Comparison of ENCODE assay signal across 10 cellular contexts in the genomic region with DNA sequence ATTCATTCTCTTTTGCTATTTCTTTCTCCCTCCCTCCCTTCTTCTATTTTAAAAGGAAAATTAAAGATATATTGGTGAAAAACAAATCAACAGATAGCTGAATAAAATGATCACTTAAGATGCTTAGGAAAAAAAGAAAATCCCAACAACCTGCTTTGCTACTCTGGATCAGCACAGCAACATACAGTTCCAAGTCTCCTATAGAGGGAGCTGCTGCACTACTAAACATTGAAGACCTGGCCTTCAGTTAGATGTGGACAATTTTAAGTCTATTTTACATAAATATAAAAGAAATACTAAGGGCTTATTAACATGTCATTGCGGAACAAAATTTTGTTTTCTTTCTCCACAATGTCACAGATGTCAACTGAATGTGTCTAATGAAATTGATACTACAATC.
A peak's percentile ranks its signal among the peaks of the same experiment; 100 is the strongest.
DNase-seq lines count a peak whose midpoint lies in the region; ATAC-seq and TF ChIP-seq lines count a peak whose summit lies in the region.
"Had no signal": no experiment of that assay in that cellular context is flagged by ENCODE, and none has a peak within 500 bp of the region (broad histone marks: within the 10 kb centered on the region; RNA-seq: fewer than 3 reads in every experiment).

No MANE protein-coding gene starts in this region.

- TF ChIP-seq CTCF in brain microvascular endothelial cell (IDR thresholded peaks at IDR 0.05; ENCODE audit: low read depth, low read length, missing control alignments): peak; percentile 64

- no peaks in the 10 kb centered on the region for H3K36me3 ChIP-seq in brain microvascular endothelial cell (replicated peaks)

- H3K4me3 Mint-ChIP-seq in activated T-helper 2 cell treated with anti-CD3 and anti-CD28 coated beads, Interferon-gamma antibody, Interleukin-2, Interleukin-4, amounts not matched to agents 10 μg/mL and 5 μg/mL and 100 μg/mL, durations not matched to agents 14 hours and 24 hours and 36 hours (ENCODE audit: low read depth): no peak overlapping the region
- H3K4me3 Mint-ChIP-seq: memory B cell had no signal

- no peaks in the 10 kb centered on the region for H3K36me3 Mint-ChIP-seq in activated T-helper 2 cell treated with anti-CD3 and anti-CD28 coated beads, Interferon-gamma antibody, Interleukin-2, Interleukin-4, amounts not matched to agents 10 μg/mL and 5 μg/mL and 100 μg/mL, durations not matched to agents 14 hours and 24 hours and 36 hours (ENCODE audit: low read depth)
- H3K36me3 Mint-ChIP-seq: memory B cell had no signal

- intact Hi-C loops in activated T-helper 2 cell treated with anti-CD3 and anti-CD28 coated beads, Interferon-gamma antibody, Interleukin-2, Interleukin-4, amounts not matched to agents 10 μg/mL and 5 μg/mL and 100 μg/mL, durations not matched to agents 14 hours and 24 hours and 36 hours (cut with micrococcal nuclease): no loop called here

- no peaks in the 10 kb centered on the region for H3K27me3 ChIP-seq in brain microvascular endothelial cell (replicated peaks)

- no peak overlapping the region for H3K27ac ChIP-seq in brain microvascular endothelial cell

- DNase-seq in D341Med (ENCODE audit: low spot score): peak; percentile 15
- peak; percentile 10 for DNase-seq in NAMALWA (ENCODE audit: low spot score)
- DNase-seq in brain microvascular endothelial cell: peak; percentile 40
- DNase-seq in lung microvascular endothelial cell (ENCODE audit: low read depth in 2 of 2): peak; percentile 8 to 38
- no peak for DNase-seq in NCI-H187 (lab: John Stamatoyannopoulos, UW)
- no peak for DNase-seq in activated T-helper 2 cell treated with anti-CD3 and anti-CD28 coated beads, Interferon-gamma antibody, Interleukin-2, Interleukin-4, amounts not matched to agents 10 μg/mL and 5 μg/mL and 100 μg/mL, durations not matched to agents 14 hours and 24 hours and 36 hours (ENCODE audit: low spot score)
- no peak for DNase-seq in activated T-cell treated with anti-CD3 and anti-CD28 coated beads for 4 hours

- H3K4me1 Mint-ChIP-seq in activated T-helper 2 cell treated with anti-CD3 and anti-CD28 coated beads, Interferon-gamma antibody, Interleukin-2, Interleukin-4, amounts not matched to agents 10 μg/mL and 5 μg/mL and 100 μg/mL, durations not matched to agents 14 hours and 24 hours and 36 hours (ENCODE audit: low read depth): no peaks in the 10 kb centered on the region
- H3K4me1 Mint-ChIP-seq: memory B cell had no signal

- no peak for ATAC-seq in GM18909 (IDR thresholded peaks at IDR 0.05; ENCODE audit: poor library complexity, unreplicated experiment)
- ATAC-seq: K562 had no signal

- H3K27ac Mint-ChIP-seq in activated T-helper 2 cell treated with anti-CD3 and anti-CD28 coated beads, Interferon-gamma antibody, Interleukin-2, Interleukin-4, amounts not matched to agents 10 μg/mL and 5 μg/mL and 100 μg/mL, durations not matched to agents 14 hours and 24 hours and 36 hours: no peak overlapping the region
- H3K27ac Mint-ChIP-seq: memory B cell had no signal

- no peaks in the 10 kb centered on the region for H3K9me3 Mint-ChIP-seq in activated T-helper 2 cell treated with anti-CD3 and anti-CD28 coated beads, Interferon-gamma antibody, Interleukin-2, Interleukin-4, amounts not matched to agents 10 μg/mL and 5 μg/mL and 100 μg/mL, durations not matched to agents 14 hours and 24 hours and 36 hours
- H3K9me3 Mint-ChIP-seq: memory B cell had no signal

- in situ Hi-C loops in brain microvascular endothelial cell (cut with HindIII; ENCODE audit: low pct_ligation_motif_present, low sequenced_read_pairs): no loop called here

- H3K27me3 Mint-ChIP-seq in activated T-helper 2 cell treated with anti-CD3 and anti-CD28 coated beads, Interferon-gamma antibody, Interleukin-2, Interleukin-4, amounts not matched to agents 10 μg/mL and 5 μg/mL and 100 μg/mL, durations not matched to agents 14 hours and 24 hours and 36 hours (ENCODE audit: low read depth): no peaks in the 10 kb centered on the region
- H3K27me3 Mint-ChIP-seq: memory B cell had no signal

- no peak overlapping the region for H3K4me3 ChIP-seq in brain microvascular endothelial cell (ENCODE audit: low read depth, low read length)
- H3K4me3 ChIP-seq: K562 had no signal

Comparison
In these comparisons a context has a peak if more than half of its experiments do, and no peak if none do; other contexts are left out.
1. DNase-seq: peak in D341Med (single experiment), NAMALWA (single experiment), brain microvascular endothelial cell (single experiment) and lung microvascular endothelial cell (2 of 2); none in NCI-H187 (0 of 2), activated T-helper 2 cell treated with anti-CD3 and anti-CD28 coated beads, Interferon-gamma antibody, Interleukin-2, Interleukin-4, amounts not matched to agents 10 μg/mL and 5 μg/mL and 100 μg/mL, durations not matched to agents 14 hours and 24 hours and 36 hours (single experiment) and activated T-cell treated with anti-CD3 and anti-CD28 coated beads for 4 hours (single experiment).